Comparison of ENCODE assay signal across 18 cellular contexts in genomic region chr17:82589851-82590180, GRCh38. TPM values are rescaled to one million over a fixed set of nuclear protein-coding genes. Genes with fewer than 3 reads are reported as not detected.
DNase-seq lines count a peak whose midpoint lies in the region; ATAC-seq and TF ChIP-seq lines count a peak whose summit lies in the region.
"Had no signal": no experiment of that assay in that cellular context is flagged by ENCODE, and none has a peak within 500 bp of the region (broad histone marks: within the 10 kb centered on the region; RNA-seq: fewer than 3 reads in every experiment).

No MANE protein-coding gene starts in this region.

- H3K27ac ChIP-seq in angular gyrus (ENCODE audit: low read depth, low read length) (peak overlapping the region; percentile 41), uterus (no peak overlapping the region), WERI-Rb-1 (no peak overlapping the region)
- no peak overlapping the region for H3K27ac ChIP-seq in naive thymus-derived CD4-positive, alpha-beta T cell (ENCODE audit: low read depth, low read length)

- H3K27me3 Mint-ChIP-seq in stimulated activated naive CD8-positive, alpha-beta T cell treated with anti-CD3 and anti-CD28 coated beads, Interleukin-15, Interleukin-2, amounts not matched to agents 100 ng/mL and 50 ng/mL, for 24 hours: no peaks in the 10 kb centered on the region
- H3K27me3 Mint-ChIP-seq in stimulated activated naive CD8-positive, alpha-beta T cell treated with anti-CD3 and anti-CD28 coated beads, Interleukin-15, amount 100 ng/mL, for 72 hours: no peaks in the 10 kb centered on the region
- H3K27me3 Mint-ChIP-seq in naive thymus-derived CD4-positive, alpha-beta T cell: no peaks in the 10 kb centered on the region

- peaks cover 37% of the 10 kb centered on the region for H3K36me3 Mint-ChIP-seq in stimulated activated naive CD8-positive, alpha-beta T cell treated with anti-CD3 and anti-CD28 coated beads, Interleukin-15, Interleukin-2, amounts not matched to agents 100 ng/mL and 50 ng/mL, for 24 hours (ENCODE audit: low read depth)
- peaks cover 5 to 18% (median 10%) of the 10 kb centered on the region in 5 donors for H3K36me3 Mint-ChIP-seq in naive thymus-derived CD4-positive, alpha-beta T cell

- ATAC-seq in stimulated activated naive CD8-positive, alpha-beta T cell treated with anti-CD3 and anti-CD28 coated beads, Interleukin-15, amount 100 ng/mL, for 72 hours: no peak
- no peak for ATAC-seq in naive thymus-derived CD4-positive, alpha-beta T cell

- POLR2A ChIA-PET in naive thymus-derived CD4-positive, alpha-beta T cell (lab: Charles Lee): no interaction called here

- H3K4me1 Mint-ChIP-seq in stimulated activated naive CD8-positive, alpha-beta T cell treated with anti-CD3 and anti-CD28 coated beads, Interleukin-15, Interleukin-2, amounts not matched to agents 100 ng/mL and 50 ng/mL, for 24 hours (ENCODE audit: low read depth): peaks cover 72% of the 10 kb centered on the region
- H3K4me1 Mint-ChIP-seq in stimulated activated naive CD8-positive, alpha-beta T cell treated with anti-CD3 and anti-CD28 coated beads, Interleukin-15, amount 100 ng/mL, for 72 hours: peaks cover 78% of the 10 kb centered on the region
- H3K4me1 Mint-ChIP-seq in naive thymus-derived CD4-positive, alpha-beta T cell: peaks cover 16 to 42% (median 34%) of the 10 kb centered on the region in 7 donors
- H3K4me1 Mint-ChIP-seq: endodermal cell had no signal

- no peaks in the 10 kb centered on the region for H3K27me3 ChIP-seq in naive thymus-derived CD4-positive, alpha-beta T cell (ENCODE audit: control insufficient read depth in 2 of 2, insufficient read depth in 2 of 2, low read length in 2 of 2)
- H3K27me3 ChIP-seq in uterus (no peaks in the 10 kb centered on the region), WERI-Rb-1 (ENCODE audit: insufficient read depth, low read depth, severe bottlenecking) (no peaks in the 10 kb centered on the region)
- H3K27me3 ChIP-seq: ascending aorta had no signal

- peaks cover 24% of the 10 kb centered on the region in 2 donors for H3K4me1 ChIP-seq in naive thymus-derived CD4-positive, alpha-beta T cell (ENCODE audit: control insufficient read depth in 2 of 2, insufficient read depth in 2 of 2, low read length in 2 of 2)
- H3K4me1 ChIP-seq in uterus: no peaks in the 10 kb centered on the region

- peak overlapping the region; percentile 31 for H3K27ac Mint-ChIP-seq in stimulated activated naive CD8-positive, alpha-beta T cell treated with anti-CD3 and anti-CD28 coated beads, Interleukin-15, Interleukin-2, amounts not matched to agents 100 ng/mL and 50 ng/mL, for 24 hours
- no peak overlapping the region for H3K27ac Mint-ChIP-seq in stimulated activated naive CD8-positive, alpha-beta T cell treated with anti-CD3 and anti-CD28 coated beads, Interleukin-15, amount 100 ng/mL, for 72 hours
- H3K27ac Mint-ChIP-seq in naive thymus-derived CD4-positive, alpha-beta T cell: peak overlapping the region in 8 of 9 donors; percentile 31 to 94 (median 87)
- H3K27ac Mint-ChIP-seq: endodermal cell had no signal

- no peak for DNase-seq in stimulated activated naive CD8-positive, alpha-beta T cell treated with anti-CD3 and anti-CD28 coated beads, Interleukin-15, amount 100 ng/mL, for 72 hours
- no peak for DNase-seq in naive thymus-derived CD4-positive, alpha-beta T cell
- DNase-seq in NCI-H187 (lab: John Stamatoyannopoulos, UW): no peak
- no peak for DNase-seq in NK-92 treated with Interleukin-12 subunit alpha and Interleukin-12 subunit beta, amount 100 ng/mL, for 24 hours (lab: John Stamatoyannopoulos, UW)
- DNase-seq in uterus: no peak
- DNase-seq in WERI-Rb-1: no peak
- DNase-seq: activated CD8-positive, alpha-beta memory T cell treated with anti-CD3 and anti-CD28 coated beads, Interleukin-2, amount 50 U/mL, for 4 hours; activated naive CD4-positive, alpha-beta T cell; endodermal cell; H7; NCI-H1930; NCI-H446; retina; SW 1271 had no signal

- no peak for TF ChIP-seq POLR2A in uterus (IDR thresholded peaks at IDR 0.05)

- CTCF ChIA-PET in naive thymus-derived CD4-positive, alpha-beta T cell (lab: Charles Lee): no interaction called here

- H3K4me3 ChIP-seq in naive thymus-derived CD4-positive, alpha-beta T cell (ENCODE audit: low read length): no peak overlapping the region
- H3K4me3 ChIP-seq in uterus (no peak overlapping the region), WERI-Rb-1 (ENCODE audit: low read depth, low read length) (no peak overlapping the region)
- H3K4me3 ChIP-seq: ascending aorta had no signal

- no peak overlapping the region for H3K4me3 Mint-ChIP-seq in stimulated activated naive CD8-positive, alpha-beta T cell treated with anti-CD3 and anti-CD28 coated beads, Interleukin-15, Interleukin-2, amounts not matched to agents 100 ng/mL and 50 ng/mL, for 24 hours
- no peak overlapping the region for H3K4me3 Mint-ChIP-seq in stimulated activated naive CD8-positive, alpha-beta T cell treated with anti-CD3 and anti-CD28 coated beads, Interleukin-15, amount 100 ng/mL, for 72 hours
- no peak overlapping the region for H3K4me3 Mint-ChIP-seq in naive thymus-derived CD4-positive, alpha-beta T cell
- H3K4me3 Mint-ChIP-seq: endodermal cell, mesothelial cell of epicardium had no signal

- peaks cover 4 to 30% (median 7%) of the 10 kb centered on the region in 3 experiments for H3K36me3 ChIP-seq in naive thymus-derived CD4-positive, alpha-beta T cell (ENCODE audit: control insufficient read depth in 2 of 3, insufficient read depth in 3 of 3, low read length in 3 of 3)
- H3K36me3 ChIP-seq in uterus (no peaks in the 10 kb centered on the region), WERI-Rb-1 (peaks cover 71% of the 10 kb centered on the region)

- H3K9me3 Mint-ChIP-seq in stimulated activated naive CD8-positive, alpha-beta T cell treated with anti-CD3 and anti-CD28 coated beads, Interleukin-15, Interleukin-2, amounts not matched to agents 100 ng/mL and 50 ng/mL, for 24 hours: no peaks in the 10 kb centered on the region
- H3K9me3 Mint-ChIP-seq in stimulated activated naive CD8-positive, alpha-beta T cell treated with anti-CD3 and anti-CD28 coated beads, Interleukin-15, amount 100 ng/mL, for 72 hours: no peaks in the 10 kb centered on the region
- H3K9me3 Mint-ChIP-seq in naive thymus-derived CD4-positive, alpha-beta T cell: peaks cover 0 to 2% (median 0%) of the 10 kb centered on the region in 11 donors
- H3K9me3 Mint-ChIP-seq: endodermal cell, mesothelial cell of epicardium had no signal

- intact Hi-C loops in naive thymus-derived CD4-positive, alpha-beta T cell (cut with micrococcal nuclease): loop anchor here in 1 of 2 donors (10.0 kb wide), 1 partner anchor 105 kb away; the partner anchor contains the start of gene RAB40B
- intact Hi-C loops in uterus (cut with DNase I; ENCODE audit: low total_unique reads): no loop called here

- TF ChIP-seq CTCF in uterus (IDR thresholded peaks at IDR 0.05): no peak
- TF ChIP-seq CTCF in WERI-Rb-1 (IDR thresholded peaks at IDR 0.05; ENCODE audit: low read depth, low read length): no peak

- H3K9me3 ChIP-seq in naive thymus-derived CD4-positive, alpha-beta T cell (ENCODE audit: control insufficient read depth in 2 of 3, low read length in 3 of 3): no peaks in the 10 kb centered on the region
- H3K9me3 ChIP-seq in uterus: no peaks in the 10 kb centered on the region
- H3K9me3 ChIP-seq in WERI-Rb-1 (ENCODE audit: severe bottlenecking): no peaks in the 10 kb centered on the region
- H3K9me3 ChIP-seq: ascending aorta had no signal

RNA-seq across cellular contexts. Expression of gene WDR45B, which starts 58.4 kb away (rescaled TPM):
- 10 to 100 TPM; 44.9 to 91.6 (median 68.4) TPM for total RNA-seq in naive thymus-derived CD4-positive, alpha-beta T cell
- 10 to 100 TPM; 30.5 to 36.8 TPM for polyA plus RNA-seq in naive thymus-derived CD4-positive, alpha-beta T cell
- 100 to 1,000 TPM in 1 of 4 donors, 10 to 100 TPM in 3; 56.5 to 111 (median 85.4) TPM for total RNA-seq in uterus

Comparison
In these comparisons a context has a peak if more than half of its experiments do, and no peak if none do; other contexts are left out.
1. H3K27ac Mint-ChIP-seq: peak in stimulated activated naive CD8-positive, alpha-beta T cell treated with anti-CD3 and anti-CD28 coated beads, Interleukin-15, Interleukin-2, amounts not matched to agents 100 ng/mL and 50 ng/mL, for 24 hours (single experiment) and naive thymus-derived CD4-positive, alpha-beta T cell (8 of 9); none in stimulated activated naive CD8-positive, alpha-beta T cell treated with anti-CD3 and anti-CD28 coated beads, Interleukin-15, amount 100 ng/mL, for 72 hours (0 of 2).